ENCODE assay signal across 8 cellular contexts in genomic region chrX:136168929-136169735, GRCh38. TPM values are rescaled to one million over a fixed set of nuclear protein-coding genes. Genes with fewer than 3 reads are reported as not detected.
DNase-seq lines count a peak whose midpoint lies in the region; ATAC-seq and TF ChIP-seq lines count a peak whose summit lies in the region.

No MANE protein-coding gene starts in this region.

- CTCF ChIA-PET in activated CD4-positive, alpha-beta memory T cell treated with anti-CD3 and anti-CD28 coated beads for 36 hours (lab: Charles Lee) = no interaction called here
- CTCF ChIA-PET in CD4-positive, alpha-beta T cell (lab: Charles Lee) = no interaction called here

- H3K27ac Mint-ChIP-seq in natural killer cell = no peak overlapping the region
- no peak overlapping the region for H3K27ac Mint-ChIP-seq in activated CD4-positive, alpha-beta memory T cell treated with anti-CD3 and anti-CD28 coated beads for 36 hours
- no peak overlapping the region for H3K27ac Mint-ChIP-seq in CD4-positive, alpha-beta T cell

- TF ChIP-seq CTCF in natural killer cell (IDR thresholded peaks at IDR 0.05) = no peak
- no peak for TF ChIP-seq CTCF in CD4-positive, alpha-beta T cell (IDR thresholded peaks at IDR 0.05)

- H3K36me3 ChIP-seq in NT2/D1 (ENCODE audit: insufficient read depth, insufficient read length, low read length) = no peaks in the 10 kb centered on the region

- no peaks in the 10 kb centered on the region for H3K4me1 Mint-ChIP-seq in natural killer cell
- H3K4me1 Mint-ChIP-seq in activated CD4-positive, alpha-beta memory T cell treated with anti-CD3 and anti-CD28 coated beads for 36 hours (ENCODE audit: low read depth) = no peaks in the 10 kb centered on the region
- H3K4me1 Mint-ChIP-seq in CD4-positive, alpha-beta T cell (ENCODE audit: low read depth) = peaks cover 9% of the 10 kb centered on the region

- H3K27me3 ChIP-seq in NT2/D1 (ENCODE audit: insufficient read depth, insufficient read length) = no peaks in the 10 kb centered on the region
- H3K27me3 ChIP-seq in CD4-positive, alpha-beta T cell (ENCODE audit: control insufficient read depth, insufficient read depth, low read length) = no peaks in the 10 kb centered on the region

- no peak overlapping the region for H3K4me3 ChIP-seq in NT2/D1 (ENCODE audit: insufficient read length, low read depth)

- intact Hi-C loops in natural killer cell (cut with micrococcal nuclease) = no loop called here
- intact Hi-C loops in activated CD4-positive, alpha-beta memory T cell treated with anti-CD3 and anti-CD28 coated beads for 36 hours (cut with micrococcal nuclease) = no loop called here
- intact Hi-C loops in CD4-positive, alpha-beta T cell (cut with DNase I, micrococcal nuclease) = no loop called here

- DNase-seq in Daoy (ENCODE audit: low read depth) = peak; percentile 78
- peak; percentile 38 for DNase-seq in NT2/D1 (ENCODE audit: low read depth, low spot score)
- DNase-seq in fibroblast of peridontal ligament (ENCODE audit: extremely low read depth) = peak; percentile 98
- DNase-seq in occipital lobe (lab: John Stamatoyannopoulos, UW) = peak; percentile 3
- DNase-seq in NCI-H1048 (lab: John Stamatoyannopoulos, UW) = no peak
- no peak for DNase-seq in natural killer cell
- DNase-seq in activated CD4-positive, alpha-beta memory T cell treated with anti-CD3 and anti-CD28 coated beads for 36 hours = no peak
- no peak for DNase-seq in CD4-positive, alpha-beta T cell

- H3K9me3 ChIP-seq in NT2/D1 (ENCODE audit: insufficient read depth, low read length) = no peaks in the 10 kb centered on the region
- no peaks in the 10 kb centered on the region for H3K9me3 ChIP-seq in CD4-positive, alpha-beta T cell (ENCODE audit: control insufficient read depth, low read length)

- H3K9ac ChIP-seq in NT2/D1 (ENCODE audit: insufficient read length, low read depth) = no peak overlapping the region

- peaks cover 0 to 10% of the 10 kb centered on the region in 2 donors for H3K27me3 Mint-ChIP-seq in natural killer cell (ENCODE audit: low read depth in 2 of 2)
- no peaks in the 10 kb centered on the region for H3K27me3 Mint-ChIP-seq in activated CD4-positive, alpha-beta memory T cell treated with anti-CD3 and anti-CD28 coated beads for 36 hours
- H3K27me3 Mint-ChIP-seq in CD4-positive, alpha-beta T cell = no peaks in the 10 kb centered on the region

- no peaks in the 10 kb centered on the region for H3K9me3 Mint-ChIP-seq in natural killer cell
- no peaks in the 10 kb centered on the region for H3K9me3 Mint-ChIP-seq in activated CD4-positive, alpha-beta memory T cell treated with anti-CD3 and anti-CD28 coated beads for 36 hours
- H3K9me3 Mint-ChIP-seq in CD4-positive, alpha-beta T cell = no peaks in the 10 kb centered on the region

- no peaks in the 10 kb centered on the region for H3K36me3 Mint-ChIP-seq in natural killer cell
- H3K36me3 Mint-ChIP-seq in activated CD4-positive, alpha-beta memory T cell treated with anti-CD3 and anti-CD28 coated beads for 36 hours = no peaks in the 10 kb centered on the region
- no peaks in the 10 kb centered on the region for H3K36me3 Mint-ChIP-seq in CD4-positive, alpha-beta T cell (ENCODE audit: low read depth)

- no peak for ATAC-seq in natural killer cell
- ATAC-seq in CD4-positive, alpha-beta T cell (ENCODE audit: poor library complexity) = no peak

- no peaks in the 10 kb centered on the region for H3K4me1 ChIP-seq in NT2/D1 (ENCODE audit: insufficient read depth, insufficient read length)

- H3K27ac ChIP-seq in CD4-positive, alpha-beta T cell (ENCODE audit: low read depth, low read length) = no peak overlapping the region

- no peak overlapping the region for H3K4me3 Mint-ChIP-seq in natural killer cell
- no peak overlapping the region for H3K4me3 Mint-ChIP-seq in activated CD4-positive, alpha-beta memory T cell treated with anti-CD3 and anti-CD28 coated beads for 36 hours
- H3K4me3 Mint-ChIP-seq in CD4-positive, alpha-beta T cell = no peak overlapping the region

- POLR2A ChIA-PET in activated CD4-positive, alpha-beta memory T cell treated with anti-CD3 and anti-CD28 coated beads for 36 hours (lab: Charles Lee) = no interaction called here
- POLR2A ChIA-PET in CD4-positive, alpha-beta T cell (lab: Charles Lee) = interaction anchor here (0.7 kb wide), 1 partner anchor 185 kb away, joined by 3 read pairs; no protein-coding TSS in a partner anchor

RNA-seq across cellular contexts. Expression of gene FHL1, which starts 21.8 kb away (rescaled TPM):
- total RNA-seq in Daoy (2014; rRNA removed; shearing (Covaris generic)) = 27.1 and 32.2 TPM in 2 replicates
- total RNA-seq in occipital lobe (90.0 TPM), natural killer cell (1 to 10 TPM; 3.2 to 5.7 (median 3.7) TPM)
- 10 to 100 TPM; 33.9 to 37.5 TPM for total RNA-seq in activated CD4-positive, alpha-beta memory T cell treated with anti-CD3 and anti-CD28 coated beads for 36 hours
- total RNA-seq in CD4-positive, alpha-beta T cell = 10 to 100 TPM; 27.2 to 28.4 TPM

Comparison
In these comparisons a context has a peak if more than half of its experiments do, and no peak if none do; other contexts are left out.
1. DNase-seq: peak in Daoy (single experiment), NT2/D1 (single experiment), fibroblast of peridontal ligament (single experiment) and occipital lobe (single experiment); none in NCI-H1048 (single experiment), natural killer cell (single experiment), activated CD4-positive, alpha-beta memory T cell treated with anti-CD3 and anti-CD28 coated beads for 36 hours (single experiment) and CD4-positive, alpha-beta T cell (0 of 10).